In genomic region chr9:113600477-113600851, GRCh38 we compare ENCODE assay signal across 19 cellular contexts.
DNase-seq lines count a peak whose midpoint lies in the region; ATAC-seq and TF ChIP-seq lines count a peak whose summit lies in the region.
"Had no signal": no experiment of that assay in that cellular context is flagged by ENCODE, and none has a peak within 500 bp of the region (broad histone marks: within the 10 kb centered on the region; RNA-seq: fewer than 3 reads in every experiment).

No MANE protein-coding gene starts in this region.

- no peak overlapping the region for H2BK120ac ChIP-seq in neuronal stem cell (ENCODE audit: low read depth, low read length)

- no peak overlapping the region for H2BK5ac ChIP-seq in neuronal stem cell (ENCODE audit: low read length)

- no peak for DNase-seq in Right ventricle myocardium superior
- DNase-seq in right atrium auricular region (ENCODE audit: low spot score), result no peak
- peak in 1 of 3 donors; percentile 57 for DNase-seq in right cardiac atrium
- no peak for DNase-seq in neuronal stem cell (ENCODE audit: low spot score)
- peak in 1 of 2 donors; percentile 78 for DNase-seq in aorta
- no peak for DNase-seq in foreskin fibroblast
- no peak for DNase-seq in activated CD8-positive, alpha-beta memory T cell treated with anti-CD3 and anti-CD28 coated beads, Interleukin-2, amount 10 ng/mL, durations not matched to agents 7 days and 5 days
- no peak for DNase-seq in inferior parietal cortex (ENCODE audit: extremely low spot score)
- DNase-seq: activated CD4-positive, CD25-positive, alpha-beta regulatory T cell; body of pancreas; gastrocnemius medialis; KG1; left colon; NCI-H1105; NCI-H2081 treated with DMSO at 0.1 percent for 48 hours; NK-92 treated with Interleukin-12 subunit alpha and Interleukin-12 subunit beta, amount 100 ng/mL, for 24 hours; sigmoid colon had no signal

- H3K36me3 Mint-ChIP-seq in activated CD8-positive, alpha-beta memory T cell treated with anti-CD3 and anti-CD28 coated beads, Interleukin-2, amount 10 ng/mL, durations not matched to agents 7 days and 5 days, result peaks cover 4% of the 10 kb centered on the region
- H3K36me3 Mint-ChIP-seq: activated naive CD8-positive, alpha-beta T cell had no signal

- no peak overlapping the region for H2BK15ac ChIP-seq in neuronal stem cell (ENCODE audit: low read length)

- H3K18ac ChIP-seq in neuronal stem cell (ENCODE audit: low read length), result peak overlapping the region; percentile 66

- H3K4me1 ChIP-seq in right atrium auricular region, result peaks cover 0 to 80% of the 10 kb centered on the region in 2 donors
- H3K4me1 ChIP-seq in right cardiac atrium (ENCODE audit: control insufficient read depth, insufficient read depth, low read length), result peaks cover 25% of the 10 kb centered on the region
- H3K4me1 ChIP-seq in neuronal stem cell (ENCODE audit: control insufficient read depth in 2 of 2, insufficient read depth in 1 of 2, low read depth in 1 of 2, low read length in 2 of 2), result peaks cover 33 to 35% of the 10 kb centered on the region in 2 donors
- peaks cover 2 to 14% of the 10 kb centered on the region in 2 donors for H3K4me1 ChIP-seq in aorta (ENCODE audit: control insufficient read depth in 1 of 2, insufficient read depth in 2 of 2, low read length in 2 of 2)

- H3K79me1 ChIP-seq in neuronal stem cell (ENCODE audit: low read depth, low read length), result peaks cover 3% of the 10 kb centered on the region

- no peak overlapping the region for H3K9ac ChIP-seq in neuronal stem cell (ENCODE audit: low read depth, low read length, poor library complexity)

- H3K4me1 Mint-ChIP-seq in activated CD8-positive, alpha-beta memory T cell treated with anti-CD3 and anti-CD28 coated beads, Interleukin-2, amount 10 ng/mL, durations not matched to agents 7 days and 5 days, result peaks cover 5% of the 10 kb centered on the region

- no peak overlapping the region for H3K4ac ChIP-seq in neuronal stem cell (ENCODE audit: low read length)

- H3K4me2 ChIP-seq in neuronal stem cell (ENCODE audit: insufficient read depth, low read length, poor library complexity, severe bottlenecking), result no peak overlapping the region

- no peak overlapping the region for H4K8ac ChIP-seq in neuronal stem cell (ENCODE audit: low read depth, low read length)

- H3K27ac Mint-ChIP-seq in activated CD8-positive, alpha-beta memory T cell treated with anti-CD3 and anti-CD28 coated beads, Interleukin-2, amount 10 ng/mL, durations not matched to agents 7 days and 5 days, result no peak overlapping the region
- H3K27ac Mint-ChIP-seq: activated naive CD8-positive, alpha-beta T cell had no signal

- peak overlapping the region; percentile 58 for H2AK5ac ChIP-seq in neuronal stem cell (ENCODE audit: low read depth, low read length)

- WGBS in right cardiac atrium, result 61% methylated on average over 4 of the region's 4 CpGs
- no CpG with 5 or more reads among the region's 4 CpGs for WGBS in neuronal stem cell (ENCODE audit: extremely low coverage in 2 of 2, insufficient read length in 2 of 2, insufficient replicate concordance in 1 of 2), 2 donors
- 3 to 15% methylated on average over 4 of the region's 4 CpGs for WGBS in aorta, 2 donors

- H3K27ac ChIP-seq in right atrium auricular region, result peak overlapping the region in 1 of 2 donors; percentile 86
- H3K27ac ChIP-seq in right cardiac atrium (ENCODE audit: low read length), result peak overlapping the region; percentile 13
- H3K27ac ChIP-seq in neuronal stem cell (replicated peaks; ENCODE audit: low read length), result no peak overlapping the region
- peak overlapping the region; percentile 8 to 90 for H3K27ac ChIP-seq in aorta (ENCODE audit: low read depth in 1 of 2, low read length in 2 of 2)

- H3K4me3 ChIP-seq in right atrium auricular region, result no peak overlapping the region
- H3K4me3 ChIP-seq in right cardiac atrium (ENCODE audit: low read length), result no peak overlapping the region
- no peak overlapping the region for H3K4me3 ChIP-seq in neuronal stem cell (ENCODE audit: low read length in 2 of 2)
- H3K4me3 ChIP-seq in aorta (ENCODE audit: low read length in 2 of 2), result no peak overlapping the region
- H3K4me3 ChIP-seq in foreskin fibroblast (ENCODE audit: low read depth in 1 of 2, low read length in 2 of 2), result no peak overlapping the region
- H3K4me3 ChIP-seq: body of pancreas, gastrocnemius medialis, sigmoid colon had no signal

- intact Hi-C loops in Right ventricle myocardium superior (cut with DNase I) (no loop called here), right cardiac atrium (cut with DNase I) (no loop called here), aorta (cut with DNase I) (no loop called here)

- no peak overlapping the region for H3K14ac ChIP-seq in neuronal stem cell (ENCODE audit: low read length)

- no peaks in the 10 kb centered on the region for H3K9me3 ChIP-seq in right atrium auricular region
- H3K9me3 ChIP-seq in right cardiac atrium (ENCODE audit: control insufficient read depth, low read length), result no peaks in the 10 kb centered on the region
- no peaks in the 10 kb centered on the region for H3K9me3 ChIP-seq in neuronal stem cell (replicated peaks in 1 of 2; ENCODE audit: control insufficient read depth in 2 of 2, insufficient read depth in 1 of 2, low read depth in 1 of 2, low read length in 2 of 2)
- H3K9me3 ChIP-seq in aorta (ENCODE audit: control insufficient read depth, low read length), result no peaks in the 10 kb centered on the region
- H3K9me3 ChIP-seq: body of pancreas, gastrocnemius medialis, sigmoid colon had no signal

- no peaks in the 10 kb centered on the region for H3K9me3 Mint-ChIP-seq in activated CD8-positive, alpha-beta memory T cell treated with anti-CD3 and anti-CD28 coated beads, Interleukin-2, amount 10 ng/mL, durations not matched to agents 7 days and 5 days (ENCODE audit: low read depth)

- no peak overlapping the region for H3K4me3 Mint-ChIP-seq in activated CD8-positive, alpha-beta memory T cell treated with anti-CD3 and anti-CD28 coated beads, Interleukin-2, amount 10 ng/mL, durations not matched to agents 7 days and 5 days
- H3K4me3 Mint-ChIP-seq: activated naive CD8-positive, alpha-beta T cell had no signal

- H4K91ac ChIP-seq in neuronal stem cell (ENCODE audit: low read depth, low read length, poor library complexity), result no peak overlapping the region

- no peaks in the 10 kb centered on the region for H3K27me3 ChIP-seq in right atrium auricular region
- H3K27me3 ChIP-seq in right cardiac atrium (ENCODE audit: control insufficient read depth, insufficient read depth), result no peaks in the 10 kb centered on the region
- no peaks in the 10 kb centered on the region for H3K27me3 ChIP-seq in neuronal stem cell (ENCODE audit: control insufficient read depth in 3 of 3, insufficient read depth in 3 of 3, low read depth in 1 of 3, low read length in 3 of 3)
- H3K27me3 ChIP-seq in aorta (ENCODE audit: control insufficient read depth in 1 of 2, insufficient read depth in 2 of 2, low read length in 1 of 2), result no peaks in the 10 kb centered on the region
- H3K27me3 ChIP-seq: body of pancreas, gastrocnemius medialis, sigmoid colon had no signal

- H2AFZ ChIP-seq in neuronal stem cell (ENCODE audit: low read length), result no peak overlapping the region

- peaks cover 30% of the 10 kb centered on the region for H3K36me3 ChIP-seq in right atrium auricular region
- peaks cover 17 to 27% of the 10 kb centered on the region in 2 donors for H3K36me3 ChIP-seq in neuronal stem cell (replicated peaks in 1 of 2; ENCODE audit: control insufficient read depth in 2 of 2, insufficient read depth in 2 of 2, low read length in 2 of 2)
- peaks cover 0 to 5% of the 10 kb centered on the region in 2 donors for H3K36me3 ChIP-seq in aorta (ENCODE audit: control insufficient read depth in 1 of 2, insufficient read depth in 2 of 2, low read length in 1 of 2)

- H3K27me3 Mint-ChIP-seq in activated CD8-positive, alpha-beta memory T cell treated with anti-CD3 and anti-CD28 coated beads, Interleukin-2, amount 10 ng/mL, durations not matched to agents 7 days and 5 days, result no peaks in the 10 kb centered on the region
- H3K27me3 Mint-ChIP-seq: activated naive CD8-positive, alpha-beta T cell had no signal

- H2BK12ac ChIP-seq in neuronal stem cell (ENCODE audit: low read length), result peak overlapping the region; percentile 8

- CTCF ChIA-PET in activated CD8-positive, alpha-beta memory T cell treated with anti-CD3 and anti-CD28 coated beads, Interleukin-2, amount 10 ng/mL, durations not matched to agents 7 days and 5 days (lab: Charles Lee), result interaction anchor here (0.7 to 1.8 kb wide), 4 partner anchors 9 to 155 kb away, joined by 3 to 7 read pairs (median 3); no protein-coding TSS in a partner anchor

- TF ChIP-seq CTCF in right atrium auricular region (IDR thresholded peaks at IDR 0.05) (no peak), foreskin fibroblast (IDR thresholded peaks at IDR 0.05; ENCODE audit: low read depth, low read length) (no peak)

- H3K23ac ChIP-seq in neuronal stem cell (ENCODE audit: low read depth, low read length, poor library complexity), result no peak overlapping the region

- ATAC-seq in Right ventricle myocardium superior (ENCODE audit: poor library complexity), result peak; percentile 49
- peak in 1 of 2 donors; percentile 8 for ATAC-seq in right cardiac atrium
- peak; percentile 47 for ATAC-seq in aorta (ENCODE audit: low FRiP score)
- no peak for ATAC-seq in activated CD8-positive, alpha-beta memory T cell treated with anti-CD3 and anti-CD28 coated beads, Interleukin-2, amount 10 ng/mL, durations not matched to agents 7 days and 5 days
- ATAC-seq: body of pancreas, HCT116, left colon had no signal
